In the genomic region with DNA sequence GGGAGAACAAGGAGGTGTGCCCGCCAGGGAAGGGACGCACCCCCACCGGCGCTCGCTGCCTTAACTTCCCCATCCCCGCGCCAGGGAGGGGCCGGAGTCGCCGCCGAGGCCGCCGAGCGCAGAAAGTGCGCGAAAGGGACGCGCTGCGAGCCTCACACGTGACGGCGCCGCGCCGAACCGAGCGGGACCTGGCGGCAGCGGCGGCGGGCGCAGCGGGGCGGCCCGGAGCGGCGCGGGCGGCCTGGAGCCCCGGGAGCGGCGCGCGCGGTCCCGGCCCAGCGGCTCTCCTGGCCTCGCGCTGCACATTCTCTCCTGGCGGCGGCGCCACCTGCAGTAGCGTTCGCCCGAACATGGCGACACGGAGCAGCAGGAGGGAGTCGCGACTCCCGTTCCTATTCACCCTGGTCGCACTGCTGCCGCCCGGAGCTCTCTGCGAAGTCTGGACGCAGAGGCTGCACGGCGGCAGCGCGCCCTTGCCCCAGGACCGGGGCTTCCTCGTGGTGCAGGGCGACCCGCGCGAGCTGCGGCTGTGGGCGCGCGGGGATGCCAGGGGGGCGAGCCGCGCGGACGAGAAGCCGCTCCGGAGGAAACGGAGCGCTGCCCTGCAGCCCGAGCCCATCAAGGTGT, we compare ENCODE assay signal across 1 cellular context.
TF ChIP-seq lines count a peak whose summit lies in the region.

A gene with protein sequence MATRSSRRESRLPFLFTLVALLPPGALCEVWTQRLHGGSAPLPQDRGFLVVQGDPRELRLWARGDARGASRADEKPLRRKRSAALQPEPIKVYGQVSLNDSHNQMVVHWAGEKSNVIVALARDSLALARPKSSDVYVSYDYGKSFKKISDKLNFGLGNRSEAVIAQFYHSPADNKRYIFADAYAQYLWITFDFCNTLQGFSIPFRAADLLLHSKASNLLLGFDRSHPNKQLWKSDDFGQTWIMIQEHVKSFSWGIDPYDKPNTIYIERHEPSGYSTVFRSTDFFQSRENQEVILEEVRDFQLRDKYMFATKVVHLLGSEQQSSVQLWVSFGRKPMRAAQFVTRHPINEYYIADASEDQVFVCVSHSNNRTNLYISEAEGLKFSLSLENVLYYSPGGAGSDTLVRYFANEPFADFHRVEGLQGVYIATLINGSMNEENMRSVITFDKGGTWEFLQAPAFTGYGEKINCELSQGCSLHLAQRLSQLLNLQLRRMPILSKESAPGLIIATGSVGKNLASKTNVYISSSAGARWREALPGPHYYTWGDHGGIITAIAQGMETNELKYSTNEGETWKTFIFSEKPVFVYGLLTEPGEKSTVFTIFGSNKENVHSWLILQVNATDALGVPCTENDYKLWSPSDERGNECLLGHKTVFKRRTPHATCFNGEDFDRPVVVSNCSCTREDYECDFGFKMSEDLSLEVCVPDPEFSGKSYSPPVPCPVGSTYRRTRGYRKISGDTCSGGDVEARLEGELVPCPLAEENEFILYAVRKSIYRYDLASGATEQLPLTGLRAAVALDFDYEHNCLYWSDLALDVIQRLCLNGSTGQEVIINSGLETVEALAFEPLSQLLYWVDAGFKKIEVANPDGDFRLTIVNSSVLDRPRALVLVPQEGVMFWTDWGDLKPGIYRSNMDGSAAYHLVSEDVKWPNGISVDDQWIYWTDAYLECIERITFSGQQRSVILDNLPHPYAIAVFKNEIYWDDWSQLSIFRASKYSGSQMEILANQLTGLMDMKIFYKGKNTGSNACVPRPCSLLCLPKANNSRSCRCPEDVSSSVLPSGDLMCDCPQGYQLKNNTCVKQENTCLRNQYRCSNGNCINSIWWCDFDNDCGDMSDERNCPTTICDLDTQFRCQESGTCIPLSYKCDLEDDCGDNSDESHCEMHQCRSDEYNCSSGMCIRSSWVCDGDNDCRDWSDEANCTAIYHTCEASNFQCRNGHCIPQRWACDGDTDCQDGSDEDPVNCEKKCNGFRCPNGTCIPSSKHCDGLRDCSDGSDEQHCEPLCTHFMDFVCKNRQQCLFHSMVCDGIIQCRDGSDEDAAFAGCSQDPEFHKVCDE (N-terminal part only) (plus strand): TSS at position 333 of the 627 bp plus-strand sequence. CDS start 18 bp downstream, at position 351.

TF ChIP-seq in HCT116, 20 proteins besides CTCF, POLR2A, EP300 and RAD21 (continued from another document):
- TF ChIP-seq, protein P1, sequence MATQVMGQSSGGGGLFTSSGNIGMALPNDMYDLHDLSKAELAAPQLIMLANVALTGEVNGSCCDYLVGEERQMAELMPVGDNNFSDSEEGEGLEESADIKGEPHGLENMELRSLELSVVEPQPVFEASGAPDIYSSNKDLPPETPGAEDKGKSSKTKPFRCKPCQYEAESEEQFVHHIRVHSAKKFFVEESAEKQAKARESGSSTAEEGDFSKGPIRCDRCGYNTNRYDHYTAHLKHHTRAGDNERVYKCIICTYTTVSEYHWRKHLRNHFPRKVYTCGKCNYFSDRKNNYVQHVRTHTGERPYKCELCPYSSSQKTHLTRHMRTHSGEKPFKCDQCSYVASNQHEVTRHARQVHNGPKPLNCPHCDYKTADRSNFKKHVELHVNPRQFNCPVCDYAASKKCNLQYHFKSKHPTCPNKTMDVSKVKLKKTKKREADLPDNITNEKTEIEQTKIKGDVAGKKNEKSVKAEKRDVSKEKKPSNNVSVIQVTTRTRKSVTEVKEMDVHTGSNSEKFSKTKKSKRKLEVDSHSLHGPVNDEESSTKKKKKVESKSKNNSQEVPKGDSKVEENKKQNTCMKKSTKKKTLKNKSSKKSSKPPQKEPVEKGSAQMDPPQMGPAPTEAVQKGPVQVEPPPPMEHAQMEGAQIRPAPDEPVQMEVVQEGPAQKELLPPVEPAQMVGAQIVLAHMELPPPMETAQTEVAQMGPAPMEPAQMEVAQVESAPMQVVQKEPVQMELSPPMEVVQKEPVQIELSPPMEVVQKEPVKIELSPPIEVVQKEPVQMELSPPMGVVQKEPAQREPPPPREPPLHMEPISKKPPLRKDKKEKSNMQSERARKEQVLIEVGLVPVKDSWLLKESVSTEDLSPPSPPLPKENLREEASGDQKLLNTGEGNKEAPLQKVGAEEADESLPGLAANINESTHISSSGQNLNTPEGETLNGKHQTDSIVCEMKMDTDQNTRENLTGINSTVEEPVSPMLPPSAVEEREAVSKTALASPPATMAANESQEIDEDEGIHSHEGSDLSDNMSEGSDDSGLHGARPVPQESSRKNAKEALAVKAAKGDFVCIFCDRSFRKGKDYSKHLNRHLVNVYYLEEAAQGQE (IDR thresholded peaks at IDR 0.05; ENCODE audit: low read depth): no peak
- TF ChIP-seq, protein P2, sequence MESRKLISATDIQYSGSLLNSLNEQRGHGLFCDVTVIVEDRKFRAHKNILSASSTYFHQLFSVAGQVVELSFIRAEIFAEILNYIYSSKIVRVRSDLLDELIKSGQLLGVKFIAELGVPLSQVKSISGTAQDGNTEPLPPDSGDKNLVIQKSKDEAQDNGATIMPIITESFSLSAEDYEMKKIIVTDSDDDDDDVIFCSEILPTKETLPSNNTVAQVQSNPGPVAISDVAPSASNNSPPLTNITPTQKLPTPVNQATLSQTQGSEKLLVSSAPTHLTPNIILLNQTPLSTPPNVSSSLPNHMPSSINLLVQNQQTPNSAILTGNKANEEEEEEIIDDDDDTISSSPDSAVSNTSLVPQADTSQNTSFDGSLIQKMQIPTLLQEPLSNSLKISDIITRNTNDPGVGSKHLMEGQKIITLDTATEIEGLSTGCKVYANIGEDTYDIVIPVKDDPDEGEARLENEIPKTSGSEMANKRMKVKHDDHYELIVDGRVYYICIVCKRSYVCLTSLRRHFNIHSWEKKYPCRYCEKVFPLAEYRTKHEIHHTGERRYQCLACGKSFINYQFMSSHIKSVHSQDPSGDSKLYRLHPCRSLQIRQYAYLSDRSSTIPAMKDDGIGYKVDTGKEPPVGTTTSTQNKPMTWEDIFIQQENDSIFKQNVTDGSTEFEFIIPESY (IDR thresholded peaks at IDR 0.05; ENCODE audit: extremely low read depth, insufficient replicate concordance, low read length): no peak
